ENCODE assay signal across 8 cellular contexts in genomic region chr1:32789356-32789755, GRCh38. TPM values are rescaled to one million over a fixed set of nuclear protein-coding genes. Genes with fewer than 3 reads are reported as not detected.
DNase-seq lines count a peak whose midpoint lies in the region; ATAC-seq and TF ChIP-seq lines count a peak whose summit lies in the region.
"Not testable (repeated sequence)": the region's sequence is repeated elsewhere in the genome, so short reads cannot be mapped to it uniquely, and the experiment has no call there.

No MANE protein-coding gene starts in this region.

- CTCF ChIA-PET in MCF 10A (lab: Yijun Ruan, JAX) = interaction anchor here (0.5 to 1.2 kb wide), 4 partner anchors 14 to 83 kb away, joined by 3 to 5 read pairs (median 4); no protein-coding TSS in a partner anchor

- peaks cover 83% of the 10 kb centered on the region for H3K79me2 ChIP-seq in GM23248 (ENCODE audit: insufficient read depth)
- not testable (repeated sequence) for H3K79me2 ChIP-seq in fibroblast of lung (ENCODE audit: control insufficient read depth, insufficient read depth, low read length)

- not testable (repeated sequence) for H3K27me3 Mint-ChIP-seq in MCF 10A (ENCODE audit: insufficient read depth, unreplicated experiment)

- not testable (repeated sequence) for H3K9me3 ChIP-seq in GM23248 (ENCODE audit: low read depth); fibroblast of lung (ENCODE audit: control insufficient read depth, insufficient read depth, low read depth, low read length)

- H3K27me3 ChIP-seq in GM23248 (replicated peaks; ENCODE audit: insufficient read depth); fibroblast of lung (ENCODE audit: control insufficient read depth, insufficient read depth, low read length): not testable (repeated sequence)

- DNase-seq in ACHN = peak; percentile 49
- peak; percentile 90 for DNase-seq in GM23248
- DNase-seq in M059J (ENCODE audit: low read depth) = peak; percentile 92
- DNase-seq in MCF 10A (ENCODE audit: unreplicated experiment) = peak; percentile 90
- peak; percentile 92 to 93 for DNase-seq in fibroblast of lung (ENCODE audit: low read depth in 2 of 2)
- DNase-seq in left colon; stimulated activated effector memory CD8-positive, alpha-beta T cell treated with anti-CD3 and anti-CD28 coated beads, Interleukin-12 subunit alpha, Interleukin-12 subunit beta, amount 100 ng/mL, for 72 hours (ENCODE audit: low spot score in 2 of 2): not testable (repeated sequence)

- peak overlapping the region; percentile 2 for H3K4me2 ChIP-seq in GM23248 (ENCODE audit: unreplicated experiment)
- not testable (repeated sequence) for H3K4me2 ChIP-seq in fibroblast of lung (ENCODE audit: extremely low read depth, insufficient read depth, low read length)

- peaks cover 17% of the 10 kb centered on the region for H3K4me1 ChIP-seq in GM23248 (ENCODE audit: insufficient read depth)
- not testable (repeated sequence) for H3K4me1 ChIP-seq in fibroblast of lung (ENCODE audit: control insufficient read depth, extremely low read depth, insufficient read depth, low read length)

- peaks cover 12% of the 10 kb centered on the region for H3K4me1 Mint-ChIP-seq in MCF 10A (ENCODE audit: insufficient read depth, unreplicated experiment)
- H3K4me1 Mint-ChIP-seq in stimulated activated effector memory CD8-positive, alpha-beta T cell treated with anti-CD3 and anti-CD28 coated beads, Interleukin-12 subunit alpha, Interleukin-12 subunit beta, amount 100 ng/mL, for 72 hours = peaks cover 22% of the 10 kb centered on the region

- H3K9me2 ChIP-seq in GM23248 (ENCODE audit: insufficient read depth) = not testable (repeated sequence)

- peak overlapping the region; percentile 42 for H3K27ac Mint-ChIP-seq in MCF 10A (ENCODE audit: low read depth, unreplicated experiment)
- H3K27ac Mint-ChIP-seq in stimulated activated effector memory CD8-positive, alpha-beta T cell treated with anti-CD3 and anti-CD28 coated beads, Interleukin-12 subunit alpha, Interleukin-12 subunit beta, amount 100 ng/mL, for 72 hours = not testable (repeated sequence)

- H3K9ac ChIP-seq in GM23248 = peak overlapping the region; percentile 23; the same call in 1 of the 2 replicates
- H3K9ac ChIP-seq in fibroblast of lung (ENCODE audit: insufficient read depth, low read length) = not testable (repeated sequence)

- not testable (repeated sequence) for TF ChIP-seq CTCF in MCF 10A (IDR thresholded peaks at IDR 0.05; ENCODE audit: unreplicated experiment); fibroblast of lung (conservative IDR thresholded peaks at IDR 0.05 in 1 of 2, IDR thresholded peaks at IDR 0.05 in 1 of 2; ENCODE audit: low read depth in 1 of 2, low read length in 2 of 2)

- H3F3A ChIP-seq in GM23248 (ENCODE audit: insufficient read depth) = peaks cover 34% of the 10 kb centered on the region

- intact Hi-C loops in MCF 10A (cut with micrococcal nuclease) = loop anchor here (10.0 kb wide), 1 partner anchor 295 kb away; the partner anchor contains the start of gene AZIN2
- intact Hi-C loops in left colon (cut with DNase I, micrococcal nuclease) = not testable (repeated sequence)

- H3K27ac ChIP-seq in GM23248 (peak overlapping the region; percentile 72), fibroblast of lung (ENCODE audit: insufficient read depth, low read length) (peak overlapping the region; percentile 58)

- ATAC-seq in activated CD4-positive, CD25-positive, alpha-beta regulatory T cell treated with anti-CD3 and anti-CD28 coated beads, Interleukin-2, amount 50 U/mL, for 24 hours = peak; percentile 55 to 56
- peak; percentile 69 for ATAC-seq in left colon
- ATAC-seq in stimulated activated effector memory CD8-positive, alpha-beta T cell treated with anti-CD3 and anti-CD28 coated beads, Interleukin-12 subunit alpha, Interleukin-12 subunit beta, amount 100 ng/mL, for 72 hours = peak; percentile 65

- not testable (repeated sequence) for H4K20me1 ChIP-seq in GM23248 (ENCODE audit: insufficient read depth); fibroblast of lung (ENCODE audit: control insufficient read depth, extremely low read depth, insufficient read depth, low read length)

- H3K9me3 Mint-ChIP-seq in MCF 10A (ENCODE audit: unreplicated experiment); stimulated activated effector memory CD8-positive, alpha-beta T cell treated with anti-CD3 and anti-CD28 coated beads, Interleukin-12 subunit alpha, Interleukin-12 subunit beta, amount 100 ng/mL, for 72 hours: not testable (repeated sequence)

- H3K4me3 Mint-ChIP-seq in MCF 10A (ENCODE audit: unreplicated experiment); stimulated activated effector memory CD8-positive, alpha-beta T cell treated with anti-CD3 and anti-CD28 coated beads, Interleukin-12 subunit alpha, Interleukin-12 subunit beta, amount 100 ng/mL, for 72 hours: not testable (repeated sequence)

- POLR2A ChIA-PET in MCF 10A (lab: Yijun Ruan, JAX) = interaction anchor here (0.6 to 2.1 kb wide), 15 partner anchors 9 to 267 kb away, joined by 3 to 18 read pairs (median 4); partner anchors contain the start of genes S100PBP and YARS1

- in situ Hi-C loops in ACHN (cut with HindIII; ENCODE audit: low pct_ligation_motif_present, low pct_unique_long_range_greater_than_20kb, low sequenced_read_pairs); GM23248 (cut with MboI): not testable (repeated sequence)

- not testable (repeated sequence) for H3K4me3 ChIP-seq in GM23248; fibroblast of lung (replicated peaks in 1 of 4; ENCODE audit: control extremely low read depth in 1 of 4, insufficient read depth in 1 of 4, low read depth in 3 of 4, low read length in 4 of 4)

- H3K36me3 ChIP-seq in GM23248 (ENCODE audit: low read depth) (peaks cover 87% of the 10 kb centered on the region), fibroblast of lung (ENCODE audit: control insufficient read depth, insufficient read depth, low read length) (peaks cover 13% of the 10 kb centered on the region)

- BruUV-seq in MCF 10A (replicated peaks; lab: Mats Ljungman, UMichigan) = not testable (repeated sequence)

- peaks cover 98% of the 10 kb centered on the region for H3K36me3 Mint-ChIP-seq in MCF 10A (ENCODE audit: insufficient read depth, unreplicated experiment)
- H3K36me3 Mint-ChIP-seq in stimulated activated effector memory CD8-positive, alpha-beta T cell treated with anti-CD3 and anti-CD28 coated beads, Interleukin-12 subunit alpha, Interleukin-12 subunit beta, amount 100 ng/mL, for 72 hours = peaks cover 100% of the 10 kb centered on the region

- WGBS in GM23248 (ENCODE audit: low coverage in 1 of 2, low lambda C conversion rate in 2 of 2, missing lambda C conversion rate in 2 of 2), 2 experiments = 21 to 30% methylated on average over 2 of the region's 2 CpGs

- H2AFZ ChIP-seq in GM23248; fibroblast of lung (ENCODE audit: low read length): not testable (repeated sequence)

RNA-seq across cellular contexts. Expression of gene YARS1, which starts 27.8 kb away (rescaled TPM):
- 125 and 135 TPM in 2 replicates for total RNA-seq in GM23248 (2014; rRNA removed; shearing (Covaris generic))
- polyA plus RNA-seq in GM23248 (2016; fragmentation: Nextera tagmentation; extraction: Ambion mirVana) (179 and 185 TPM in 2 replicates), fibroblast of lung (85.8 and 94.4 TPM in 2 replicates)
- total RNA-seq in M059J (2014; rRNA removed; shearing (Covaris generic)) = 83.6 and 87.2 TPM in 2 replicates
- total RNA-seq in MCF 10A (2022) (347 and 372 TPM in 2 replicates), fibroblast of lung (217 and 295 TPM in 2 replicates), left colon (10 to 100 TPM; 41.7 to 88.3 TPM)
- 92.4 and 93.0 TPM in 2 replicates for polyA plus RNA-seq in fibroblast of lung (2012)
- polyA minus RNA-seq in fibroblast of lung (ENCODE audit: low replicate concordance) = 197 and 205 TPM in 2 replicates

RNA-seq across cellular contexts. Expression of gene S100PBP, which starts 28.1 kb away (rescaled TPM):
- total RNA-seq in GM23248 (2014; rRNA removed; shearing (Covaris generic)) = 25.2 and 35.0 TPM in 2 replicates
- polyA plus RNA-seq in GM23248 (2016; fragmentation: Nextera tagmentation; extraction: Ambion mirVana) (12.1 and 15.7 TPM in 2 replicates), fibroblast of lung (30.7 and 41.8 TPM in 2 replicates)
- 20.9 and 30.3 TPM in 2 replicates for total RNA-seq in M059J (2014; rRNA removed; shearing (Covaris generic))
- total RNA-seq in MCF 10A (2022) (24.4 and 34.1 TPM in 2 replicates), fibroblast of lung (26.7 and 36.3 TPM in 2 replicates), left colon (10 to 100 TPM; 29.1 to 29.5 TPM)
- 13.0 and 15.4 TPM in 2 replicates for polyA plus RNA-seq in fibroblast of lung (2012)
- polyA minus RNA-seq in fibroblast of lung (ENCODE audit: low replicate concordance) = 3.4 and 6.3 TPM in 2 replicates
